Comparison of ENCODE assay signal across 17 cellular contexts in the genomic region with DNA sequence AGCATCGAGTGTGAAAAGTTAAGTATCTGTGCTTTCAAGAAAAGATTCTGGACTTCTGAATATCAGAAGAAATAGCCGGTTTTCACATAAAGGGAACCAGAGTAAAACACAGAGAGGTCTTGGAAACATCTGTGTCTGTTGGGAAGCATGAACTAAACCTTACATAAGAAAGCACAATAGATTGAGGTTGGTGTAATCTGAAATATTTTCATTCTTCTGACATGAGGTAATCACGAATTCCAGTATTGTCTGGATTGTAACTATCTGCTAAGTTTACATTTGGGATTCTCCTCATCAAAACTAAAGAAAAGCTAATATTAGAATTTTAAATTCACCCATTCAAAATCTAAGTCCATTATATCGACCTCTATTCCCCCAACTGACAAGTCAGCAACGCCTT.
DNase-seq lines count a peak whose midpoint lies in the region; ATAC-seq, FAIRE-seq and TF ChIP-seq lines count a peak whose summit lies in the region.
"Had no signal": no experiment of that assay in that cellular context is flagged by ENCODE, and none has a peak within 500 bp of the region (broad histone marks: within the 10 kb centered on the region; RNA-seq: fewer than 3 reads in every experiment).

No MANE protein-coding gene starts in this region.

- in situ Hi-C loops in astrocyte of the spinal cord (cut with HindIII; ENCODE audit: low sequenced_read_pairs) (no loop called here), mammary epithelial cell (cut with MboI; ENCODE audit: low sequenced_read_pairs in 2 of 2) (no loop called here)

- H3K4me3 Mint-ChIP-seq in type B pancreatic cell = no peak overlapping the region
- H3K4me3 Mint-ChIP-seq in T-helper 17 cell = no peak overlapping the region
- H3K4me3 Mint-ChIP-seq: CD4-positive, alpha-beta T cell; H9 had no signal

- no peak for ATAC-seq in T-helper 17 cell

- H2AFZ ChIP-seq in mammary epithelial cell (ENCODE audit: low read depth, low read length) = no peak overlapping the region
- H2AFZ ChIP-seq: PC-9 had no signal

- no peaks in the 10 kb centered on the region for H3K79me2 ChIP-seq in mammary epithelial cell (ENCODE audit: insufficient read depth, low read length)

- H3K27ac Mint-ChIP-seq in type B pancreatic cell = no peak overlapping the region
- no peak overlapping the region for H3K27ac Mint-ChIP-seq in T-helper 17 cell
- H3K27ac Mint-ChIP-seq: CD4-positive, alpha-beta T cell; H9 had no signal

- H3K4me1 ChIP-seq in mammary epithelial cell (ENCODE audit: insufficient read depth, low read length) = no peaks in the 10 kb centered on the region
- H3K4me1 ChIP-seq: BE2C had no signal

- CTCF ChIA-PET in mammary epithelial cell (lab: Charles Lee; ENCODE audit: low non-redundant PET) = interaction anchor here (0.7 kb wide), 1 partner anchor 79 kb away, joined by 4 read pairs; no protein-coding TSS in a partner anchor

- no peak for FAIRE-seq in urothelium cell line (lab: Jason Lieb, UNC)

- intact Hi-C loops in mammary epithelial cell (cut with micrococcal nuclease) = no loop called here

- H3K9me3 ChIP-seq in mammary epithelial cell (replicated peaks; ENCODE audit: insufficient read depth, low read length) (peaks cover 2% of the 10 kb centered on the region), T-helper 17 cell (ENCODE audit: control insufficient read depth, low read length, poor library complexity, severe bottlenecking) (no peaks in the 10 kb centered on the region)

- H3K9ac ChIP-seq in mammary epithelial cell (ENCODE audit: insufficient read depth, low read length) = no peak overlapping the region
- H3K9ac ChIP-seq: KMS-11 had no signal

- DNase-seq in GM04503 (ENCODE audit: low read depth) (peak; percentile 25), astrocyte of the spinal cord (ENCODE audit: low read depth, low spot score) (peak; percentile 1), fibroblast of the aortic adventitia (ENCODE audit: low read depth) (peak; percentile 83), urothelium cell line (ENCODE audit: low spot score) (peak; percentile 24), type B pancreatic cell (ENCODE audit: extremely low spot score, unreplicated experiment) (no peak), mammary epithelial cell (no peak), T-helper 17 cell (no peak)
- DNase-seq: ACHN; BE2C; CD4-positive, alpha-beta T cell; H9; NCI-H1417; NCI-H187 treated with DMSO at 0.1 percent for 48 hours; NCI-H345; NCI-H524 treated with DMSO at 0.1 percent for 48 hours; PC-9 had no signal

- H3K4me1 Mint-ChIP-seq in type B pancreatic cell (ENCODE audit: unreplicated experiment) = no peaks in the 10 kb centered on the region
- H3K4me1 Mint-ChIP-seq in T-helper 17 cell = no peaks in the 10 kb centered on the region

- no peak overlapping the region for H3K27ac ChIP-seq in mammary epithelial cell (ENCODE audit: insufficient read depth, low read depth, low read length)
- H3K27ac ChIP-seq: KMS-11, PC-9 had no signal

- H3K36me3 Mint-ChIP-seq in type B pancreatic cell (no peaks in the 10 kb centered on the region), T-helper 17 cell (ENCODE audit: low read depth) (no peaks in the 10 kb centered on the region)

- H3K4me2 ChIP-seq in mammary epithelial cell (ENCODE audit: insufficient read depth, low read depth, low read length) = no peak overlapping the region
- H3K4me2 ChIP-seq: KMS-11, PC-9 had no signal

- no peaks in the 10 kb centered on the region for H3K36me3 ChIP-seq in mammary epithelial cell (ENCODE audit: insufficient read depth, low read length)

- TF ChIP-seq CTCF in astrocyte of the spinal cord (IDR thresholded peaks at IDR 0.05; ENCODE audit: low read depth, low read length) (no peak), fibroblast of the aortic adventitia (IDR thresholded peaks at IDR 0.05; ENCODE audit: insufficient read depth, low read length) (no peak), type B pancreatic cell (conservative IDR thresholded peaks at IDR 0.05) (no peak), mammary epithelial cell (conservative IDR thresholded peaks at IDR 0.05 in 1 of 2, IDR thresholded peaks at IDR 0.05 in 1 of 2; ENCODE audit: extremely low read depth in 1 of 2, insufficient read depth in 1 of 2, low read depth in 1 of 2, low read length in 2 of 2) (no peak)

- no peaks in the 10 kb centered on the region for H3K27me3 ChIP-seq in mammary epithelial cell (ENCODE audit: insufficient read depth, low read length)
- H3K27me3 ChIP-seq: BE2C had no signal

- 78% methylated on average over 5 of the region's 5 CpGs for WGBS in mammary epithelial cell (ENCODE audit: low coverage, missing lambda C conversion rate)

- no peaks in the 10 kb centered on the region for H4K20me1 ChIP-seq in mammary epithelial cell (ENCODE audit: insufficient read depth, low read length)

- no peak overlapping the region for H3K4me3 ChIP-seq in astrocyte of the spinal cord (ENCODE audit: low read depth, low read length)
- H3K4me3 ChIP-seq in fibroblast of the aortic adventitia (ENCODE audit: low read depth, low read length) = no peak overlapping the region
- no peak overlapping the region for H3K4me3 ChIP-seq in mammary epithelial cell (replicated peaks in 1 of 3; ENCODE audit: insufficient read depth in 1 of 3, low read depth in 2 of 3, low read length in 3 of 3)
- H3K4me3 ChIP-seq: PC-9 had no signal

- dilution Hi-C loops in mammary epithelial cell (cut with HindIII; ENCODE audit: low sequenced_read_pairs) = no loop called here

- H3K9me3 Mint-ChIP-seq in type B pancreatic cell = no peaks in the 10 kb centered on the region
- H3K9me3 Mint-ChIP-seq: CD4-positive, alpha-beta T cell had no signal

- no peaks in the 10 kb centered on the region for H3K27me3 Mint-ChIP-seq in type B pancreatic cell
- no peaks in the 10 kb centered on the region for H3K27me3 Mint-ChIP-seq in T-helper 17 cell
- H3K27me3 Mint-ChIP-seq: CD4-positive, alpha-beta T cell had no signal

- no TSS peak for BruUV-seq in mammary epithelial cell (replicated peaks; lab: Mats Ljungman, UMichigan)

Comparison
In these comparisons a context has a peak if more than half of its experiments do, and no peak if none do; other contexts are left out.
1. DNase-seq: peak in GM04503 (single experiment), astrocyte of the spinal cord (single experiment), fibroblast of the aortic adventitia (single experiment) and urothelium cell line (single experiment); none in type B pancreatic cell (single experiment), mammary epithelial cell (single experiment) and T-helper 17 cell (0 of 3).